ENCODE assay signal across 13 cellular contexts in the genomic region with DNA sequence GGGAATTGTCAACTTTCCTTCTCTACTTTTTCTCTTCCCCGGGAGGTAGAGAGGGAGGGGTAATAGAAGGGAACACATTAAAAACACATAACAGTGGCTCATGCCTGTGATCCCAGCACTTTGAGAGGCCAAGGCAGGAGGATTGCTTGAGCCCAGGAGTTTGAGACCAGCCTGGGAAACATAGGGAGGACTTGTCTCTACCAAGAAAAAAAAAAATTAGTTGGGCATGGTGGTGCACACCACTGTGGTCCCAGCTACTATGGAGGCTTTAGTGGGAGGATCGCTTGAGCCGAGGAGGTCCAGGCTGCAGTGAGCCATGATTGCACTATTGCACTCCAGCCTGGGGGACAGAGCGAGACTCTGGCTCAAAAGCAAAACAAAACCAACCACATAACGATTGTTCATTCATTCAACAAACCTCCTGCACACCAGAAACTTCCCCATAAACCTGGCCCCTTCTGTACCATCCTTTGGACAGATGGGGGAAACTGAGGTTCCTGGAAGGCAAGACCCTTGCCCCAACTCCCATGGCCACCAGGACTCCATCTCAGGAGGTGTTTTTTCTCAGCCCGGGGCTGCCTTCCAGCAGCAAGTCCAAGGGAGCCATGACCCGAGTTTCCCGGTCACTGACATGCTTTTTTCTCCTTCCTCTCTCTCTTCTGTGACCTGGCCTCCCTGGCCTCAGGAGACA. TPM values are rescaled to one million over a fixed set of nuclear protein-coding genes. Genes with fewer than 3 reads are reported as not detected.
DNase-seq lines count a peak whose midpoint lies in the region; ATAC-seq, FAIRE-seq and TF ChIP-seq lines count a peak whose summit lies in the region.
"Had no signal": no experiment of that assay in that cellular context is flagged by ENCODE, and none has a peak within 500 bp of the region (broad histone marks: within the 10 kb centered on the region; RNA-seq: fewer than 3 reads in every experiment).

No MANE protein-coding gene starts in this region.

- H3K36me3 ChIP-seq in GM23248 (ENCODE audit: low read depth) (no peaks in the 10 kb centered on the region), breast epithelium (no peaks in the 10 kb centered on the region)

- H3F3A ChIP-seq in GM23248 (ENCODE audit: insufficient read depth) = peaks cover 19% of the 10 kb centered on the region

- ATAC-seq in memory B cell (ENCODE audit: low read depth) = no peak
- no peak for ATAC-seq in GM21381 (IDR thresholded peaks at IDR 0.05; ENCODE audit: unreplicated experiment)
- no peak for ATAC-seq in HG03139 (IDR thresholded peaks at IDR 0.05; ENCODE audit: unreplicated experiment)

- peak overlapping the region; percentile 21 for H3K4me3 Mint-ChIP-seq in memory B cell
- H3K4me3 Mint-ChIP-seq in activated CD4-positive, alpha-beta memory T cell treated with anti-CD3 and anti-CD28 coated beads, Interleukin-2, amount 10 ng/mL, durations not matched to agents 7 days and 5 days = no peak overlapping the region
- H3K4me3 Mint-ChIP-seq: activated CD4-positive, alpha-beta memory T cell treated with anti-CD3 and anti-CD28 coated beads for 36 hours had no signal

- in situ Hi-C loops in GM23248 (cut with MboI) = no loop called here

- no peak for TF ChIP-seq POLR2A in breast epithelium (IDR thresholded peaks at IDR 0.05)

- H3K27me3 Mint-ChIP-seq in memory B cell = peaks cover 3% of the 10 kb centered on the region
- peaks cover 23% of the 10 kb centered on the region for H3K27me3 Mint-ChIP-seq in activated CD4-positive, alpha-beta memory T cell treated with anti-CD3 and anti-CD28 coated beads, Interleukin-2, amount 10 ng/mL, durations not matched to agents 7 days and 5 days
- H3K27me3 Mint-ChIP-seq: activated CD4-positive, alpha-beta memory T cell treated with anti-CD3 and anti-CD28 coated beads for 36 hours had no signal

- no peak for TF ChIP-seq CTCF in AG04449 (IDR thresholded peaks at IDR 0.05; ENCODE audit: insufficient read depth, low read length, missing control alignments)
- no peak for TF ChIP-seq CTCF in breast epithelium (IDR thresholded peaks at IDR 0.05)

- H3K4me1 Mint-ChIP-seq in memory B cell = peaks cover 33% of the 10 kb centered on the region
- peaks cover 45% of the 10 kb centered on the region for H3K4me1 Mint-ChIP-seq in activated CD4-positive, alpha-beta memory T cell treated with anti-CD3 and anti-CD28 coated beads, Interleukin-2, amount 10 ng/mL, durations not matched to agents 7 days and 5 days

- H3K27me3 ChIP-seq in GM23248 (replicated peaks; ENCODE audit: insufficient read depth) = no peaks in the 10 kb centered on the region
- H3K27me3 ChIP-seq in breast epithelium = no peaks in the 10 kb centered on the region

- FAIRE-seq in urothelium cell line (lab: Jason Lieb, UNC) = no peak
- FAIRE-seq: H54 had no signal

- H2AFZ ChIP-seq in GM23248 = no peak overlapping the region

- POLR2A ChIA-PET in AG04449 (lab: Yijun Ruan, JAX) = no interaction called here
- POLR2A ChIA-PET in activated CD4-positive, alpha-beta memory T cell treated with anti-CD3 and anti-CD28 coated beads, Interleukin-2, amount 10 ng/mL, durations not matched to agents 7 days and 5 days (lab: Charles Lee) = no interaction called here

- H3K27ac Mint-ChIP-seq in memory B cell = peak overlapping the region; percentile 96
- H3K27ac Mint-ChIP-seq in activated CD4-positive, alpha-beta memory T cell treated with anti-CD3 and anti-CD28 coated beads, Interleukin-2, amount 10 ng/mL, durations not matched to agents 7 days and 5 days = no peak overlapping the region
- H3K27ac Mint-ChIP-seq: activated CD4-positive, alpha-beta memory T cell treated with anti-CD3 and anti-CD28 coated beads for 36 hours had no signal

- DNase-seq in AG04449 (ENCODE audit: low read depth, low spot score) (no peak), GM23248 (peak; percentile 20), breast epithelium (ENCODE audit: low spot score in 2 of 2) (no peak), memory B cell (ENCODE audit: low spot score in 2 of 2) (peak; percentile 46 to 48), urothelium cell line (ENCODE audit: low spot score) (no peak)
- no peak for DNase-seq in activated CD4-positive, alpha-beta memory T cell treated with anti-CD3 and anti-CD28 coated beads, Interleukin-2, amount 10 ng/mL, durations not matched to agents 7 days and 5 days
- DNase-seq: activated CD4-positive, alpha-beta memory T cell treated with anti-CD3 and anti-CD28 coated beads for 36 hours; activated naive CD4-positive, alpha-beta T cell treated with anti-CD3 and anti-CD28 coated beads, Interleukin-2, amount 50 U/mL, for 16 hours; C1 segment of cervical spinal cord; Kasumi-1 had no signal

- H3K79me2 ChIP-seq in GM23248 (ENCODE audit: insufficient read depth) = peaks cover 34% of the 10 kb centered on the region

- intact Hi-C loops in breast epithelium (cut with DNase I; ENCODE audit: low total_unique reads) = loop anchor here (10.0 kb wide), 1 partner anchor 47 kb away; the partner anchor contains the start of gene ERCC1

- WGBS in GM23248 (ENCODE audit: low coverage in 1 of 2, low lambda C conversion rate in 2 of 2, missing lambda C conversion rate in 2 of 2), 2 experiments = 86 to 88% methylated on average over 7 to 8 of the region's 8 CpGs

- H3K4me1 ChIP-seq in GM23248 (ENCODE audit: insufficient read depth) = peaks cover 10% of the 10 kb centered on the region; the same call in 1 of the 2 replicates
- H3K4me1 ChIP-seq in breast epithelium = peaks cover 2 to 8% of the 10 kb centered on the region in 2 donors

- H3K27ac ChIP-seq in GM23248 = no peak overlapping the region
- no peak overlapping the region for H3K27ac ChIP-seq in breast epithelium

- no peaks in the 10 kb centered on the region for H3K9me2 ChIP-seq in GM23248 (ENCODE audit: insufficient read depth)

- CTCF ChIA-PET in AG04449 (lab: Yijun Ruan, JAX) = interaction anchor here (1.3 to 19.3 kb wide), 5 partner anchors 14 to 70 kb away, joined by 3 to 773 read pairs (median 9); no protein-coding TSS in a partner anchor
- CTCF ChIA-PET in activated CD4-positive, alpha-beta memory T cell treated with anti-CD3 and anti-CD28 coated beads, Interleukin-2, amount 10 ng/mL, durations not matched to agents 7 days and 5 days (lab: Charles Lee) = interaction anchor here (1.5 kb wide), 1 partner anchor 32 kb away, joined by 5 read pairs; no protein-coding TSS in a partner anchor

- H3K4me3 ChIP-seq in AG04449 (ENCODE audit: low read depth, low read length) (peak overlapping the region; percentile 49), GM23248 (no peak overlapping the region), breast epithelium (peak overlapping the region; percentile 27 to 85 (median 54))

- H3K9me3 ChIP-seq in GM23248 (ENCODE audit: low read depth) (no peaks in the 10 kb centered on the region), breast epithelium (no peaks in the 10 kb centered on the region)

- no peaks in the 10 kb centered on the region for H3K9me3 Mint-ChIP-seq in memory B cell
- no peaks in the 10 kb centered on the region for H3K9me3 Mint-ChIP-seq in activated CD4-positive, alpha-beta memory T cell treated with anti-CD3 and anti-CD28 coated beads, Interleukin-2, amount 10 ng/mL, durations not matched to agents 7 days and 5 days
- H3K9me3 Mint-ChIP-seq: activated CD4-positive, alpha-beta memory T cell treated with anti-CD3 and anti-CD28 coated beads for 36 hours had no signal

- peaks cover 7% of the 10 kb centered on the region for H3K36me3 Mint-ChIP-seq in memory B cell
- no peaks in the 10 kb centered on the region for H3K36me3 Mint-ChIP-seq in activated CD4-positive, alpha-beta memory T cell treated with anti-CD3 and anti-CD28 coated beads, Interleukin-2, amount 10 ng/mL, durations not matched to agents 7 days and 5 days (ENCODE audit: low read depth)

- no peak overlapping the region for H3K9ac ChIP-seq in GM23248

- H3K4me2 ChIP-seq in GM23248 (ENCODE audit: unreplicated experiment) = no peak overlapping the region

- no peaks in the 10 kb centered on the region for H4K20me1 ChIP-seq in GM23248 (ENCODE audit: insufficient read depth)

RNA-seq across cellular contexts. Expression of gene FOSB, which starts 4.2 kb away (rescaled TPM):
- 11.9 and 16.1 TPM in 2 replicates for total RNA-seq in GM23248 (2014; rRNA removed; shearing (Covaris generic))
- 4.8 and 8.3 TPM in 2 replicates for polyA plus RNA-seq in GM23248 (2016; fragmentation: Nextera tagmentation; extraction: Ambion mirVana)
- 100 to 1,000 TPM in 1 of 3 donors, 10 to 100 TPM in 2; 29.8 to 109 (median 38.4) TPM for total RNA-seq in breast epithelium
- 10 to 100 TPM; 15.3 to 16.1 TPM for total RNA-seq in activated CD4-positive, alpha-beta memory T cell treated with anti-CD3 and anti-CD28 coated beads, Interleukin-2, amount 10 ng/mL, durations not matched to agents 7 days and 5 days

RNA-seq across cellular contexts. Expression of gene RTN2, which starts 24.8 kb away (rescaled TPM):
- 14.8 and 19.6 TPM in 2 replicates for total RNA-seq in GM23248 (2014; rRNA removed; shearing (Covaris generic))
- polyA plus RNA-seq in GM23248 (2016; fragmentation: Nextera tagmentation; extraction: Ambion mirVana) = 7.8 and 8.2 TPM in 2 replicates
- 10 to 100 TPM in 1 of 3 donors, 1 to 10 TPM in 2; 5.9 to 15.1 (median 7.2) TPM for total RNA-seq in breast epithelium
- total RNA-seq in activated CD4-positive, alpha-beta memory T cell treated with anti-CD3 and anti-CD28 coated beads, Interleukin-2, amount 10 ng/mL, durations not matched to agents 7 days and 5 days = 1 to 10 TPM; 3.0 to 5.5 TPM

RNA-seq across cellular contexts. Expression of gene PPM1N, which starts 26.2 kb away (rescaled TPM):
- 0.32 TPM in 1 of 2 replicates, not detected in the other for total RNA-seq in GM23248 (2014; rRNA removed; shearing (Covaris generic))
- 0.33 and 0.63 TPM in 2 replicates for polyA plus RNA-seq in GM23248 (2016; fragmentation: Nextera tagmentation; extraction: Ambion mirVana)
- total RNA-seq in breast epithelium = 1 to 10 TPM; 1.8 to 2.5 (median 2.3) TPM
- total RNA-seq in activated CD4-positive, alpha-beta memory T cell treated with anti-CD3 and anti-CD28 coated beads, Interleukin-2, amount 10 ng/mL, durations not matched to agents 7 days and 5 days = 1 to 10 TPM; 3.5 to 4.3 TPM

RNA-seq across cellular contexts. Expression of gene VASP, which starts 35.3 kb away (rescaled TPM):
- total RNA-seq in GM23248 (2014; rRNA removed; shearing (Covaris generic)) = 108 and 135 TPM in 2 replicates
- polyA plus RNA-seq in GM23248 (2016; fragmentation: Nextera tagmentation; extraction: Ambion mirVana) = 31.9 and 32.6 TPM in 2 replicates
- total RNA-seq in breast epithelium = 10 to 100 TPM; 31.8 to 61.6 (median 52.2) TPM
- total RNA-seq in activated CD4-positive, alpha-beta memory T cell treated with anti-CD3 and anti-CD28 coated beads, Interleukin-2, amount 10 ng/mL, durations not matched to agents 7 days and 5 days = 100 to 1,000 TPM; 224 to 233 TPM

RNA-seq across cellular contexts. Expression of gene ERCC1, which starts 48.3 kb away (rescaled TPM):
- 63.0 and 79.8 TPM in 2 replicates for total RNA-seq in GM23248 (2014; rRNA removed; shearing (Covaris generic))
- polyA plus RNA-seq in GM23248 (2016; fragmentation: Nextera tagmentation; extraction: Ambion mirVana) = 89.0 and 90.9 TPM in 2 replicates
- total RNA-seq in breast epithelium = 10 to 100 TPM; 89.9 to 96.7 (median 91.2) TPM
- 10 to 100 TPM; 59.8 to 60.6 TPM for total RNA-seq in activated CD4-positive, alpha-beta memory T cell treated with anti-CD3 and anti-CD28 coated beads, Interleukin-2, amount 10 ng/mL, durations not matched to agents 7 days and 5 days

Comparison
In these comparisons a context has a peak if more than half of its experiments do, and no peak if none do; other contexts are left out.
1. DNase-seq: peak in GM23248 (single experiment) and memory B cell (2 of 2); none in AG04449 (single experiment), breast epithelium (0 of 2), urothelium cell line (single experiment) and activated CD4-positive, alpha-beta memory T cell treated with anti-CD3 and anti-CD28 coated beads, Interleukin-2, amount 10 ng/mL, durations not matched to agents 7 days and 5 days (single experiment).